In genomic region chr9:16221350-16221749, GRCh38 we compare ENCODE assay signal across 17 cellular contexts.
DNase-seq lines count a peak whose midpoint lies in the region; ATAC-seq, FAIRE-seq and TF ChIP-seq lines count a peak whose summit lies in the region.
"Had no signal": no experiment of that assay in that cellular context is flagged by ENCODE, and none has a peak within 500 bp of the region (broad histone marks: within the 10 kb centered on the region; RNA-seq: fewer than 3 reads in every experiment).

No MANE protein-coding gene starts in this region.

- no peak overlapping the region for H3K56ac ChIP-seq in H1 (replicated peaks; ENCODE audit: insufficient read length, low read depth, low read length)

- CTCF ChIA-PET in H1 (lab: Charles Lee; ENCODE audit: partially characterized antibody): interaction anchor here (0.5 to 0.9 kb wide), 3 partner anchors 46 to 712 kb away, joined by 3 to 4 read pairs (median 3); no protein-coding TSS in a partner anchor

- no peak for DNase-seq in Right ventricle myocardium inferior (ENCODE audit: missing footprints)
- DNase-seq in right atrium auricular region (ENCODE audit: low spot score): no peak
- DNase-seq in H1 (ENCODE audit: low read depth in 1 of 2, low spot score in 2 of 2): no peak
- peak; percentile 60 to 64 for DNase-seq in tibial nerve (ENCODE audit: low spot score in 2 of 2)
- DNase-seq in activated CD4-positive, alpha-beta T cell treated with anti-CD3 and anti-CD28 coated beads for 1 hour: no peak
- DNase-seq: activated CD4-positive, alpha-beta T cell treated with anti-CD3 and anti-CD28 coated beads for 4 hours; Caco-2; lower lobe of right lung; NCI-H2029 treated with DMSO at 0.1 percent for 48 hours; nephron progenitor cell; retina; SHP77 treated with DMSO at 0.1 percent for 48 hours; stimulated activated CD4-positive, alpha-beta T cell treated with anti-CD3 and anti-CD28 coated beads, Interleukin-2, amount 100 ng/mL, for 24 hours had no signal

- H3K14ac ChIP-seq in H1 (ENCODE audit: insufficient read length): no peak overlapping the region

- H3K79me1 ChIP-seq in H1 (ENCODE audit: low read depth, low read length): no peaks in the 10 kb centered on the region

- H3K4me1 ChIP-seq in right atrium auricular region: peaks cover 0 to 15% of the 10 kb centered on the region in 2 donors
- H3K4me1 ChIP-seq in H1 (replicated peaks in 1 of 4; ENCODE audit: control insufficient read depth in 3 of 4, insufficient read depth in 4 of 4, low read length in 3 of 4): peaks cover 0 to 13% (median 3%) of the 10 kb centered on the region in 4 experiments; a peak in 5 of 7 replicates
- peaks cover 0 to 45% (median 7%) of the 10 kb centered on the region in 4 donors for H3K4me1 ChIP-seq in tibial nerve
- H3K4me1 ChIP-seq: Caco-2, lower lobe of right lung had no signal

- no peaks in the 10 kb centered on the region for H3K9me3 ChIP-seq in right atrium auricular region
- no peaks in the 10 kb centered on the region for H3K9me3 ChIP-seq in H1 (ENCODE audit: insufficient read depth in 2 of 2, low read depth in 1 of 2, low read length in 1 of 2)
- H3K9me3 ChIP-seq in tibial nerve: no peaks in the 10 kb centered on the region
- H3K9me3 ChIP-seq: Caco-2, lower lobe of right lung, tibial artery had no signal

- H4K20me1 ChIP-seq in H1 (replicated peaks in 1 of 2; ENCODE audit: control insufficient read depth in 1 of 2, insufficient read depth in 2 of 2, low read length in 2 of 2): no peaks in the 10 kb centered on the region

- no peak overlapping the region for H3K23ac ChIP-seq in H1 (ENCODE audit: insufficient read length)

- no peak overlapping the region for H3K18ac ChIP-seq in H1 (ENCODE audit: extremely low read depth, low read length)

- TF ChIP-seq RAD21 in H1 (IDR thresholded peaks at IDR 0.05 in 1 of 2, conservative IDR thresholded peaks at IDR 0.05 in 1 of 2; ENCODE audit: low read depth in 2 of 2, low read length in 2 of 2): no peak

- H4K5ac ChIP-seq in H1 (ENCODE audit: insufficient read length, low read depth, low read length): no peak overlapping the region

- FAIRE-seq in H1 (lab: Jason Lieb, UNC): no peak

- ATAC-seq in Right ventricle myocardium inferior (peak; percentile 67), HG03025 (IDR thresholded peaks at IDR 0.05; ENCODE audit: low FRiP score, unreplicated experiment) (peak; percentile 26), HG02885 (IDR thresholded peaks at IDR 0.05; ENCODE audit: poor library complexity, unreplicated experiment) (no peak), HG03159 (IDR thresholded peaks at IDR 0.05; ENCODE audit: unreplicated experiment) (no peak)
- ATAC-seq: lower lobe of right lung had no signal

- no peak overlapping the region for H2BK15ac ChIP-seq in H1 (ENCODE audit: low read length)

- H3K36me3 ChIP-seq in right atrium auricular region (no peaks in the 10 kb centered on the region), H1 (ENCODE audit: control insufficient read depth in 2 of 4, insufficient read depth in 4 of 4, low read length in 3 of 4) (no peaks in the 10 kb centered on the region), tibial nerve (no peaks in the 10 kb centered on the region)
- H3K36me3 ChIP-seq: lower lobe of right lung, tibial artery had no signal

- TF ChIP-seq POLR2A in H1 (IDR thresholded peaks at IDR 0.05; ENCODE audit: control extremely low read depth in 1 of 2, low read depth in 2 of 2, low read length in 2 of 2) (no peak), tibial nerve (IDR thresholded peaks at IDR 0.05) (no peak)

- H3K27ac ChIP-seq in right atrium auricular region (no peak overlapping the region), H1 (ENCODE audit: low read depth, low read length) (no peak overlapping the region), tibial nerve (peak overlapping the region in 2 of 4 donors; percentile 23 to 61)
- H3K27ac ChIP-seq: lower lobe of right lung, tibial artery had no signal

- no peaks in the 10 kb centered on the region for H3K23me2 ChIP-seq in H1 (ENCODE audit: low read depth, low read length)

- TF ChIP-seq CTCF in right atrium auricular region (IDR thresholded peaks at IDR 0.05) (no peak), H1 (IDR thresholded peaks at IDR 0.05; ENCODE audit: control extremely low read depth in 1 of 3, insufficient read depth in 1 of 3, low read depth in 1 of 3, low read length in 3 of 3) (no peak), tibial nerve (IDR thresholded peaks at IDR 0.05) (no peak)

- no peak overlapping the region for H3K9ac ChIP-seq in H1 (replicated peaks in 1 of 4; ENCODE audit: extremely low read depth in 1 of 4, low read depth in 3 of 4, low read length in 3 of 4)

- no peak overlapping the region for H2BK20ac ChIP-seq in H1 (ENCODE audit: low read length)

- H4K8ac ChIP-seq in H1 (ENCODE audit: extremely low read depth, insufficient read depth, low read length): no peak overlapping the region

- intact Hi-C loops in Right ventricle myocardium inferior (cut with DNase I): no loop called here

- WGBS in H1 (ENCODE audit: extremely low coverage in 1 of 2, insufficient coverage in 1 of 2, insufficient read length in 1 of 2, insufficient replicate concordance in 2 of 2, low coverage in 1 of 2, low lambda C conversion rate in 2 of 2, missing lambda C conversion rate in 1 of 2), 2 experiments: 74% methylated on average over 5 of the region's 5 CpGs; no CpG with 5 or more reads in 1 of the 2 experiments
- 27 to 28% methylated on average over 5 of the region's 5 CpGs for WGBS in tibial nerve, 2 donors

- no peak overlapping the region for H3K4me2 ChIP-seq in H1 (ENCODE audit: insufficient read depth in 1 of 2, low read depth in 2 of 2, low read length in 2 of 2)

- H4K91ac ChIP-seq in H1 (replicated peaks; ENCODE audit: insufficient read length, low read length): peak overlapping the region; percentile 60

- no peaks in the 10 kb centered on the region for H3K27me3 ChIP-seq in right atrium auricular region
- no peaks in the 10 kb centered on the region for H3K27me3 ChIP-seq in H1 (replicated peaks in 1 of 4; ENCODE audit: control insufficient read depth in 3 of 4, extremely low read depth in 1 of 4, insufficient read depth in 3 of 4, low read length in 3 of 4)
- no peaks in the 10 kb centered on the region for H3K27me3 ChIP-seq in tibial nerve
- H3K27me3 ChIP-seq: tibial artery had no signal

- H2AK5ac ChIP-seq in H1 (ENCODE audit: low read depth, low read length): no peak overlapping the region

- no peak overlapping the region for H2BK120ac ChIP-seq in H1 (replicated peaks; ENCODE audit: low read depth, low read length)

- H3K4me3 ChIP-seq in right atrium auricular region: no peak overlapping the region
- no peak overlapping the region for H3K4me3 ChIP-seq in H1 (ENCODE audit: extremely low read depth in 1 of 4, insufficient read depth in 2 of 4, low read depth in 3 of 4, low read length in 4 of 4)
- H3K4me3 ChIP-seq in tibial nerve: no peak overlapping the region
- H3K4me3 ChIP-seq: lower lobe of right lung, tibial artery had no signal

- H3K4ac ChIP-seq in H1 (replicated peaks; ENCODE audit: insufficient read length, low read depth, low read length): no peak overlapping the region

- peak overlapping the region; percentile 41; the same call in 1 of the 2 replicates for H2AFZ ChIP-seq in H1 (ENCODE audit: low read length)

- no peaks in the 10 kb centered on the region for H3K79me2 ChIP-seq in H1 (ENCODE audit: control insufficient read depth in 1 of 2, insufficient read depth in 2 of 2, low read length in 2 of 2)

- POLR2A ChIA-PET in H1 (lab: Charles Lee; ENCODE audit: partially characterized antibody): interaction anchor here (0.7 to 0.8 kb wide), 2 partner anchors 19 to 477 kb away, joined by 3 read pairs; no protein-coding TSS in a partner anchor

- no peak for TF ChIP-seq EP300 in H1 (IDR thresholded peaks at IDR 0.05; ENCODE audit: borderline replicate concordance in 1 of 2, low read depth in 2 of 2, low read length in 2 of 2)
- TF ChIP-seq EP300 in tibial nerve (IDR thresholded peaks at IDR 0.05): no peak

- H2BK5ac ChIP-seq in H1 (ENCODE audit: low read depth, low read length): no peak overlapping the region

- no peak overlapping the region for H2BK12ac ChIP-seq in H1 (ENCODE audit: low read depth, low read length)

TF ChIP-seq in H1, 55 proteins besides CTCF, POLR2A, EP300 and RAD21 (continues in another document):
- TF ChIP-seq TBP (IDR thresholded peaks at IDR 0.05; ENCODE audit: low read depth, low read length) (no peak), TAF1 (IDR thresholded peaks at IDR 0.05; ENCODE audit: low read depth, low read length) (no peak), NANOG (IDR thresholded peaks at IDR 0.05; ENCODE audit: insufficient read depth, low read depth, low read length, poor library complexity, severe bottlenecking) (no peak)

Comparison
In these comparisons a context has a peak if more than half of its experiments do, and no peak if none do; other contexts are left out.
1. ATAC-seq: peak in Right ventricle myocardium inferior (single experiment) and HG03025 (single experiment); none in HG02885 (single experiment) and HG03159 (single experiment).
2. DNase-seq: peak in tibial nerve (2 of 2); none in Right ventricle myocardium inferior (single experiment), right atrium auricular region (single experiment), H1 (0 of 2) and activated CD4-positive, alpha-beta T cell treated with anti-CD3 and anti-CD28 coated beads for 1 hour (single experiment).